ENCODE assay signal across 10 cellular contexts in genomic region chr6:122484760-122485159, GRCh38. TPM values are rescaled to one million over a fixed set of nuclear protein-coding genes. Genes with fewer than 3 reads are reported as not detected.
DNase-seq lines count a peak whose midpoint lies in the region; ATAC-seq, FAIRE-seq and TF ChIP-seq lines count a peak whose summit lies in the region.
"Had no signal": no experiment of that assay in that cellular context is flagged by ENCODE, and none has a peak within 500 bp of the region (broad histone marks: within the 10 kb centered on the region; RNA-seq: fewer than 3 reads in every experiment).

No MANE protein-coding gene starts in this region.

- H3K4me1 ChIP-seq in Loucy (ENCODE audit: insufficient read depth, low read length, poor library complexity, severe bottlenecking) (no peaks in the 10 kb centered on the region), hepatocyte (ENCODE audit: insufficient read depth) (peaks cover 4% of the 10 kb centered on the region), foreskin keratinocyte (no peaks in the 10 kb centered on the region)

- ATAC-seq in GM18520 (IDR thresholded peaks at IDR 0.05; ENCODE audit: unreplicated experiment), result peak; percentile 71
- peak; percentile 84 for ATAC-seq in HG02610 (IDR thresholded peaks at IDR 0.05; ENCODE audit: unreplicated experiment)
- no peak for ATAC-seq in foreskin keratinocyte
- no peak for ATAC-seq in Right ventricle myocardium inferior

- H3K36me3 ChIP-seq in Loucy (ENCODE audit: insufficient read depth, low read length) (no peaks in the 10 kb centered on the region), hepatocyte (replicated peaks; ENCODE audit: insufficient read depth, low read depth) (no peaks in the 10 kb centered on the region)

- 60% methylated on average over 4 of the region's 4 CpGs for whole genome bisulfite sequencing in hepatocyte (ENCODE audit: low lambda C conversion rate, missing lambda C conversion rate)

- no peaks in the 10 kb centered on the region for H3K9me2 ChIP-seq in Loucy (replicated peaks; ENCODE audit: low read depth, low read length)
- no peaks in the 10 kb centered on the region for H3K9me2 ChIP-seq in hepatocyte (replicated peaks; ENCODE audit: insufficient read depth)

- no peaks in the 10 kb centered on the region for H3F3A ChIP-seq in Loucy (ENCODE audit: low read depth)

- TF ChIP-seq CTCF in Loucy (conservative IDR thresholded peaks at IDR 0.05; ENCODE audit: low read length) (peak; percentile 19; the same call in 1 of the 2 replicates), hepatocyte (IDR thresholded peaks at IDR 0.05; ENCODE audit: poor library complexity) (no peak), foreskin keratinocyte (conservative IDR thresholded peaks at IDR 0.05) (no peak), coronary artery (IDR thresholded peaks at IDR 0.05) (no peak)

- no peaks in the 10 kb centered on the region for H3K27me3 ChIP-seq in Loucy (ENCODE audit: insufficient read depth, low read length, poor library complexity, severe bottlenecking)
- H3K27me3 ChIP-seq in hepatocyte, result no peaks in the 10 kb centered on the region
- no peaks in the 10 kb centered on the region for H3K27me3 ChIP-seq in foreskin keratinocyte

- H3K27ac ChIP-seq in hepatocyte (no peak overlapping the region), foreskin keratinocyte (no peak overlapping the region), coronary artery (no peak overlapping the region)

- no peak for FAIRE-seq in H54 (lab: Jason Lieb, UNC)

- H3K4me3 ChIP-seq in Loucy (ENCODE audit: low read length, poor library complexity, severe bottlenecking), result no peak overlapping the region
- peak overlapping the region; percentile 2 for H3K4me3 ChIP-seq in hepatocyte
- no peak overlapping the region for H3K4me3 ChIP-seq in coronary artery

- no peak overlapping the region for H2AFZ ChIP-seq in Loucy (ENCODE audit: low read length)
- no peak overlapping the region for H2AFZ ChIP-seq in hepatocyte

- H3K79me2 ChIP-seq in Loucy (ENCODE audit: insufficient read depth, low read length) (no peaks in the 10 kb centered on the region), hepatocyte (peaks cover 84% of the 10 kb centered on the region)

- H3K9me3 ChIP-seq in Loucy (ENCODE audit: insufficient read depth, low read depth, low read length) (no peaks in the 10 kb centered on the region), hepatocyte (ENCODE audit: low read depth) (no peaks in the 10 kb centered on the region)

- TF ChIP-seq POLR2A in H54 (IDR thresholded peaks at IDR 0.05; ENCODE audit: low read depth, low read length), result no peak

- H4K20me1 ChIP-seq in Loucy (ENCODE audit: insufficient read depth, low read length, poor library complexity, severe bottlenecking), result no peaks in the 10 kb centered on the region
- H4K20me1 ChIP-seq in hepatocyte (ENCODE audit: insufficient read depth, poor library complexity, severe bottlenecking), result no peaks in the 10 kb centered on the region

- no peak for DNase-seq in hepatocyte (ENCODE audit: low spot score)
- DNase-seq in foreskin keratinocyte, result no peak
- DNase-seq in Right ventricle myocardium inferior (ENCODE audit: missing footprints), result no peak
- DNase-seq in H54 (ENCODE audit: insufficient read length, low spot score), result no peak
- no peak for DNase-seq in coronary artery (ENCODE audit: low spot score)
- DNase-seq: activated effector memory CD4-positive, alpha-beta T cell treated with Interleukin-2 at 50 U/mL for 16 hours; DMS53 had no signal

- H3K9ac ChIP-seq in Loucy (ENCODE audit: low read depth, low read length, poor library complexity, severe bottlenecking), result no peak overlapping the region

- H3K4me2 ChIP-seq in Loucy (ENCODE audit: low read depth, low read length, poor library complexity, severe bottlenecking) (no peak overlapping the region), hepatocyte (peak overlapping the region; percentile 76)

- intact Hi-C loops in Right ventricle myocardium inferior (cut with DNase I), result no loop called here

RNA-seq across cellular contexts. Expression of gene SERINC1, which starts 13.2 kb away (rescaled TPM):
- total RNA-seq in hepatocyte, result 226 and 240 TPM in 2 replicates
- polyA plus RNA-seq in hepatocyte, result 165 and 169 TPM in 2 replicates
- total RNA-seq in foreskin keratinocyte, result 70.4 and 83.1 TPM in 2 replicates
- polyA plus RNA-seq in foreskin keratinocyte, result 27.6 and 28.5 TPM in 2 replicates
- 155 TPM for total RNA-seq in Right ventricle myocardium inferior

Comparison
In these comparisons a context has a peak if more than half of its experiments do, and no peak if none do; other contexts are left out.
1. ATAC-seq: peak in GM18520 (single experiment) and HG02610 (single experiment); none in foreskin keratinocyte (single experiment) and Right ventricle myocardium inferior (single experiment).